Comparison of ENCODE assay signal across 10 cellular contexts in genomic region chr7:80611779-80612178, GRCh38. TPM values are rescaled to one million over a fixed set of nuclear protein-coding genes. Genes with fewer than 3 reads are reported as not detected.
DNase-seq lines count a peak whose midpoint lies in the region; ATAC-seq and TF ChIP-seq lines count a peak whose summit lies in the region.
"Had no signal": no experiment of that assay in that cellular context is flagged by ENCODE, and none has a peak within 500 bp of the region (broad histone marks: within the 10 kb centered on the region; RNA-seq: fewer than 3 reads in every experiment).

No MANE protein-coding gene starts in this region.

- no peak for ATAC-seq in HG03175 (IDR thresholded peaks at IDR 0.05; ENCODE audit: unreplicated experiment)
- no peak for ATAC-seq in HG02571 (IDR thresholded peaks at IDR 0.05; ENCODE audit: unreplicated experiment)

- H3K4me1 ChIP-seq in A673 (ENCODE audit: insufficient read depth, low read length, poor library complexity, severe bottlenecking) (peaks cover 24% of the 10 kb centered on the region), liver (ENCODE audit: control insufficient read depth in 4 of 4, insufficient read depth in 4 of 4, low read length in 3 of 4) (peaks cover 7 to 33% (median 21%) of the 10 kb centered on the region in 4 donors)

- TF ChIP-seq RAD21 in liver (IDR thresholded peaks at IDR 0.05): peak; percentile 33 to 45

- intact Hi-C loops in A673 (cut with micrococcal nuclease; ENCODE audit: unreplicated experiment): no loop called here

- H3K27ac ChIP-seq in A673 (ENCODE audit: low read depth, low read length, poor library complexity, severe bottlenecking) (no peak overlapping the region), brain microvascular endothelial cell (peak overlapping the region; percentile 67), liver (ENCODE audit: low read depth in 1 of 2, low read length in 2 of 2) (peak overlapping the region in 1 of 2 donors; percentile 9)

- H3K36me3 ChIP-seq in A673 (ENCODE audit: insufficient read depth, low read length, poor library complexity, severe bottlenecking): no peaks in the 10 kb centered on the region
- no peaks in the 10 kb centered on the region for H3K36me3 ChIP-seq in brain microvascular endothelial cell (replicated peaks)
- no peaks in the 10 kb centered on the region for H3K36me3 ChIP-seq in liver (ENCODE audit: control insufficient read depth in 4 of 4, insufficient read depth in 3 of 4, low read depth in 1 of 4, low read length in 3 of 4)

- CTCF ChIA-PET in A673 (lab: Charles Lee): no interaction called here

- H3K27me3 ChIP-seq in A673 (replicated peaks; ENCODE audit: insufficient read depth, low read depth, low read length, poor library complexity): no peaks in the 10 kb centered on the region
- no peaks in the 10 kb centered on the region for H3K27me3 ChIP-seq in brain microvascular endothelial cell (replicated peaks)
- no peaks in the 10 kb centered on the region for H3K27me3 ChIP-seq in liver (ENCODE audit: control insufficient read depth in 4 of 4, insufficient read depth in 4 of 4, low read length in 3 of 4)

- no peak for TF ChIP-seq CTCF in A673 (conservative IDR thresholded peaks at IDR 0.05; ENCODE audit: low read depth, low read length)
- TF ChIP-seq CTCF in brain microvascular endothelial cell (IDR thresholded peaks at IDR 0.05; ENCODE audit: low read depth, low read length, missing control alignments): no peak
- TF ChIP-seq CTCF in liver (IDR thresholded peaks at IDR 0.05; ENCODE audit: low read depth, low read length, missing input control): no peak

- H3K9me3 ChIP-seq in A673 (ENCODE audit: low read depth, low read length, poor library complexity, severe bottlenecking) (no peaks in the 10 kb centered on the region), liver (ENCODE audit: control insufficient read depth in 4 of 4, low read length in 3 of 4) (no peaks in the 10 kb centered on the region)

- BruUV-seq in A673 (replicated peaks; lab: Mats Ljungman, UMichigan): no TSS peak

- POLR2A ChIA-PET in A673 (lab: Charles Lee; ENCODE audit: low non-redundant PET): no interaction called here

- H3K9ac ChIP-seq in liver (ENCODE audit: low read depth in 1 of 2, low read length in 2 of 2): no peak overlapping the region

- DNase-seq in A673 (ENCODE audit: low spot score) (peak; percentile 49), M059J (ENCODE audit: low read depth) (peak; percentile 86), brain microvascular endothelial cell (peak; percentile 89), iPS-NIHi7 (ENCODE audit: extremely low spot score) (no peak), cortex of kidney (lab: John Stamatoyannopoulos, UW) (no peak)
- DNase-seq: activated gamma-delta T cell; CD4-positive, CD25-positive, alpha-beta regulatory T cell had no signal

- WGBS in liver: 9% methylated on average over 2 of the region's 2 CpGs

- in situ Hi-C loops in brain microvascular endothelial cell (cut with HindIII; ENCODE audit: low pct_ligation_motif_present, low sequenced_read_pairs): no loop called here

- H3K4me3 ChIP-seq in A673 (ENCODE audit: low read depth, low read length, poor library complexity, severe bottlenecking) (no peak overlapping the region), brain microvascular endothelial cell (ENCODE audit: low read depth, low read length) (no peak overlapping the region), liver (ENCODE audit: low read depth in 1 of 3, low read length in 3 of 3) (no peak overlapping the region)

TF ChIP-seq in liver, 16 proteins besides CTCF, POLR2A, EP300 and RAD21:
- TF ChIP-seq ZBTB33 (IDR thresholded peaks at IDR 0.05) (peak; percentile 54), JUND (IDR thresholded peaks at IDR 0.05) (peak in 1 of 2 donors; percentile 76), SP1 (IDR thresholded peaks at IDR 0.05) (peak; percentile 55), FOXA1 (IDR thresholded peaks at IDR 0.05) (no peak), MAX (IDR thresholded peaks at IDR 0.05) (peak; percentile 31), RXRA (IDR thresholded peaks at IDR 0.05) (peak in 1 of 2 donors; percentile 77), HNF4G (IDR thresholded peaks at IDR 0.05) (peak; percentile 54), YY1 (IDR thresholded peaks at IDR 0.05) (peak; percentile 63), HNF4A (conservative IDR thresholded peaks at IDR 0.05) (peak; percentile 82 to 88), TAF1 (conservative IDR thresholded peaks at IDR 0.05) (no peak), FOXA2 (IDR thresholded peaks at IDR 0.05) (peak; percentile 69), REST (IDR thresholded peaks at IDR 0.05) (no peak), EGR1 (IDR thresholded peaks at IDR 0.05; ENCODE audit: low read depth in 2 of 2) (no peak)

RNA-seq across cellular contexts. Expression of gene CD36, which starts 26.7 kb away (rescaled TPM):
- total RNA-seq in A673 (2021) (0.39 and 0.83 TPM in 2 replicates), liver (100 to 1,000 TPM in 1 of 2 donors, 10 to 100 TPM in 1; 68.9 to 597 TPM)
- total RNA-seq in M059J (2014; rRNA removed; shearing (Covaris generic)): 2.0 and 9.4 TPM in 2 replicates
- polyA plus RNA-seq in liver: 10 to 100 TPM; 21.6 to 40.1 TPM

Comparison
In these comparisons a context has a peak if more than half of its experiments do, and no peak if none do; other contexts are left out.
1. DNase-seq: peak in A673 (single experiment), M059J (single experiment) and brain microvascular endothelial cell (single experiment); none in iPS-NIHi7 (single experiment) and cortex of kidney (single experiment).